In genomic region chr11:67371199-67371548, GRCh38 we compare ENCODE assay signal across 11 cellular contexts. TPM values are rescaled to one million over a fixed set of nuclear protein-coding genes. Genes with fewer than 3 reads are reported as not detected.
DNase-seq lines count a peak whose midpoint lies in the region; ATAC-seq and TF ChIP-seq lines count a peak whose summit lies in the region.
"Had no signal": no experiment of that assay in that cellular context is flagged by ENCODE, and none has a peak within 500 bp of the region (broad histone marks: within the 10 kb centered on the region; RNA-seq: fewer than 3 reads in every experiment).

No MANE protein-coding gene starts in this region.

- POLR2A ChIA-PET in MCF 10A (lab: Yijun Ruan, JAX), result interaction anchor here (0.6 to 6.9 kb wide), 4 partner anchors 9 to 965 kb away, joined by 3 to 91 read pairs (median 9); partner anchors contain the start of gene POLD4

- H3K9me3 Mint-ChIP-seq in MCF 10A (ENCODE audit: unreplicated experiment) (no peaks in the 10 kb centered on the region), nephron progenitor cell (no peaks in the 10 kb centered on the region)

- H3K9ac ChIP-seq in Loucy (ENCODE audit: low read depth, low read length, poor library complexity, severe bottlenecking), result peak overlapping the region; percentile 75

- H3K4me1 ChIP-seq in Loucy (ENCODE audit: insufficient read depth, low read length, poor library complexity, severe bottlenecking), result peaks cover 62% of the 10 kb centered on the region

- TF ChIP-seq CTCF in AG10803 (conservative IDR thresholded peaks at IDR 0.05; ENCODE audit: low read length) (no peak), Loucy (conservative IDR thresholded peaks at IDR 0.05; ENCODE audit: low read length) (no peak), MCF 10A (IDR thresholded peaks at IDR 0.05; ENCODE audit: unreplicated experiment) (no peak), nephron progenitor cell (IDR thresholded peaks at IDR 0.05) (no peak)

- intact Hi-C loops in MCF 10A (cut with micrococcal nuclease), result no loop called here

- no peak overlapping the region for H3K27ac Mint-ChIP-seq in MCF 10A (ENCODE audit: low read depth, unreplicated experiment)
- H3K27ac Mint-ChIP-seq in nephron progenitor cell, result no peak overlapping the region

- CTCF ChIA-PET in MCF 10A (lab: Yijun Ruan, JAX), result interaction anchor here (0.5 to 19.3 kb wide), 11 partner anchors 8 to 653 kb away, joined by 3 to 659 read pairs (median 4); partner anchors contain the start of genes CDK2AP2 and POLD4

- H3K4me3 ChIP-seq in AG10803 (ENCODE audit: low read length) (peak overlapping the region; percentile 73), Loucy (ENCODE audit: low read length, poor library complexity, severe bottlenecking) (peak overlapping the region; percentile 73)

- H3K9me2 ChIP-seq in Loucy (replicated peaks; ENCODE audit: low read depth, low read length), result no peaks in the 10 kb centered on the region

- H3K4me1 Mint-ChIP-seq in MCF 10A (ENCODE audit: insufficient read depth, unreplicated experiment) (peaks cover 49% of the 10 kb centered on the region), nephron progenitor cell (peaks cover 79% of the 10 kb centered on the region)

- no peak overlapping the region for H2AFZ ChIP-seq in Loucy (ENCODE audit: low read length)

- H3K27me3 Mint-ChIP-seq in MCF 10A (ENCODE audit: insufficient read depth, unreplicated experiment) (no peaks in the 10 kb centered on the region), nephron progenitor cell (ENCODE audit: low read depth, poor library complexity) (peaks cover 2% of the 10 kb centered on the region)

- peaks cover 4% of the 10 kb centered on the region; the same call in 1 of the 2 replicates for H3K79me2 ChIP-seq in Loucy (ENCODE audit: insufficient read depth, low read length)

- H3K4me3 Mint-ChIP-seq in MCF 10A (ENCODE audit: unreplicated experiment) (peak overlapping the region; percentile 84), nephron progenitor cell (peak overlapping the region; percentile 84)

- ATAC-seq in HG03045 (IDR thresholded peaks at IDR 0.05; ENCODE audit: unreplicated experiment) (no peak), HG03565 (IDR thresholded peaks at IDR 0.05; ENCODE audit: unreplicated experiment) (no peak), GM21367 (IDR thresholded peaks at IDR 0.05; ENCODE audit: unreplicated experiment) (no peak), HG02981 (IDR thresholded peaks at IDR 0.05; ENCODE audit: unreplicated experiment) (no peak)

- H4K20me1 ChIP-seq in Loucy (ENCODE audit: insufficient read depth, low read length, poor library complexity, severe bottlenecking), result no peaks in the 10 kb centered on the region

- H3K36me3 ChIP-seq in Loucy (ENCODE audit: insufficient read depth, low read length), result no peaks in the 10 kb centered on the region
- H3K36me3 ChIP-seq: WERI-Rb-1 had no signal

- DNase-seq in AG10803 (ENCODE audit: low read depth) (no peak), MCF 10A (ENCODE audit: unreplicated experiment) (no peak), nephron progenitor cell (no peak)
- DNase-seq: stimulated activated CD4-positive, alpha-beta T cell treated with anti-CD3 and anti-CD28 coated beads, Interleukin-4, amount 100 ng/mL, for 4 hours had no signal

- BruUV-seq in MCF 10A (replicated peaks; lab: Mats Ljungman, UMichigan), result no TSS peak

- H3K4me2 ChIP-seq in Loucy (ENCODE audit: low read depth, low read length, poor library complexity, severe bottlenecking), result peak overlapping the region; percentile 89

- H3F3A ChIP-seq in Loucy (ENCODE audit: low read depth), result no peaks in the 10 kb centered on the region

- H3K27me3 ChIP-seq in Loucy (ENCODE audit: insufficient read depth, low read length, poor library complexity, severe bottlenecking), result no peaks in the 10 kb centered on the region

- peaks cover 11% of the 10 kb centered on the region for H3K36me3 Mint-ChIP-seq in MCF 10A (ENCODE audit: insufficient read depth, unreplicated experiment)
- H3K36me3 Mint-ChIP-seq in nephron progenitor cell (ENCODE audit: low read depth), result no peaks in the 10 kb centered on the region

- no peaks in the 10 kb centered on the region for H3K9me3 ChIP-seq in Loucy (ENCODE audit: insufficient read depth, low read depth, low read length)

RNA-seq across cellular contexts. Expression of gene CLCF1, which starts 2.2 kb away (rescaled TPM):
- total RNA-seq in MCF 10A (2022), result 5.8 and 7.0 TPM in 2 replicates

RNA-seq across cellular contexts. Expression of gene POLD4, which starts 17.8 kb away (rescaled TPM):
- 54.8 and 79.9 TPM in 2 replicates for total RNA-seq in MCF 10A (2022)

RNA-seq across cellular contexts. Expression of gene RAD9A, which starts 20.6 kb away (rescaled TPM):
- 9.9 and 18.3 TPM in 2 replicates for total RNA-seq in MCF 10A (2022)

RNA-seq across cellular contexts. Expression of gene PPP1CA, which starts 30.5 kb away (rescaled TPM):
- 123 and 143 TPM in 2 replicates for total RNA-seq in MCF 10A (2022)

RNA-seq across cellular contexts. Expression of gene TBC1D10C, which starts 32.7 kb away (rescaled TPM):
- not detected in 2 replicates for total RNA-seq in MCF 10A (2022)
- total RNA-seq: NCI-H460 had no signal
